ENCODE assay signal across 8 cellular contexts in the genomic region with DNA sequence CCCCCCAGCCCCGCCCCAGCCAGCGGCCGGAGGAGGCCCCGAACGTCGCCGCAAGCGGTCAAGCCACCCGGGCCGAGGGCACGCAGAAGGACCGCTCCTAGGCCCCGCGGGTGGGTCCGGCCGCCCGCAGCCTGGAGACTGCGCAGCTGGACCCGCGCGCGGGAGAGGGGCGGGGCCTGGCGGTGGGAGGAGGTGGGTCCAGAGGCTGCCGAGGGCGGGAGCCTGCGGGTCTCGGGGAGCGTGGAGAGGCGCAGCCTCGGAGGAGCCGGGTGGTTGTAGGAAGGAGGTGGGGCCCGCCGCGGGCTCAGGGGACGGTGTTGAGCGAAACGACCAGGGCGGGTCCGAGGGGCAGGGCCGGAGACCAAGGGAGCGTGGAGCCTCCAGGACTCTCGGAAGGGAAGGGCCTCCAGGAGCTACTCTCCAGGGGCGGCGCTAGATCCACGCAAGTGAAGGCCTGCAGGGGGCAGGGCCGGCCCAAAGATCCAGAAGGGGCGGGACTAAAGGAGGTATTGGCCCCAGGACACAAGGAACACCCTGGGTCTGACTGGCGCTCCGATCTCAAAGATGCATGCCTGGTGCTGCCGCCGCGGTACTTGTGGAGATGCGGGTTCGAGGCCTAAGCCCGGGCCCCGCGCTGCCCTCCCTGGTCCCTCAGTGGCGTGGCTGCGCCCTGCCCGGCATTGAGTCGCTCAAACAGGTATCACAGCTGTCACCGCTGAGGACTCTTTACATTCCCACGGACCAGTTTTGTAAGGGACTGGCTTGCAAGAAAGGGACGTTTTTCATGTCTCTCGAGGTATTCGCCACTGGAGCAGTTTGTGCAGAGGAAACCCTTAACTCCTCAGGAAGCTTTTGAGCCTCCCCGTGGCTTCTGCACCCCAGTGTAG. TPM values are rescaled to one million over a fixed set of nuclear protein-coding genes. Genes with fewer than 3 reads are reported as not detected.
DNase-seq lines count a peak whose midpoint lies in the region; ATAC-seq and TF ChIP-seq lines count a peak whose summit lies in the region.

No MANE protein-coding gene starts in this region.

- peaks cover 19% of the 10 kb centered on the region for H3F3A ChIP-seq in neural progenitor cell (ENCODE audit: low read depth)

- H3K79me2 ChIP-seq in neural progenitor cell (ENCODE audit: low read depth) = peaks cover 20% of the 10 kb centered on the region

- H3K9me3 ChIP-seq in neural progenitor cell (ENCODE audit: low read depth) = no peaks in the 10 kb centered on the region
- no peaks in the 10 kb centered on the region for H3K9me3 ChIP-seq in subcutaneous abdominal adipose tissue (ENCODE audit: control insufficient read depth in 5 of 5, low read length in 5 of 5)

- TF ChIP-seq CTCF in foreskin keratinocyte (conservative IDR thresholded peaks at IDR 0.05) (peak; percentile 71), neural progenitor cell (IDR thresholded peaks at IDR 0.05) (peak; percentile 48)

- H3K4me3 ChIP-seq in neural progenitor cell = peak overlapping the region; percentile 67
- H3K4me3 ChIP-seq in subcutaneous abdominal adipose tissue (ENCODE audit: low read depth in 1 of 5, low read length in 5 of 5) = peak overlapping the region in 4 of 5 donors; percentile 51 to 61 (median 57)

- H3K27ac Mint-ChIP-seq in neural progenitor cell = no peak overlapping the region

- H3K27me3 ChIP-seq in foreskin keratinocyte (no peaks in the 10 kb centered on the region), neural progenitor cell (no peaks in the 10 kb centered on the region), subcutaneous abdominal adipose tissue (ENCODE audit: control insufficient read depth in 5 of 5, insufficient read depth in 4 of 5, low read length in 5 of 5) (peaks cover 0 to 6% (median 3%) of the 10 kb centered on the region in 5 donors)

- H2AFZ ChIP-seq in neural progenitor cell (replicated peaks) = peak overlapping the region; percentile 70

- H3K9ac ChIP-seq in neural progenitor cell (no peak overlapping the region), subcutaneous abdominal adipose tissue (ENCODE audit: low read length in 5 of 5) (peak overlapping the region in 2 of 5 donors; percentile 14 to 20)

- peak; percentile 80 for DNase-seq in DMS53 treated with DMSO at 0.1 percent for 48 hours (lab: John Stamatoyannopoulos, UW; ENCODE audit: unreplicated experiment)
- peak; percentile 74 to 83 for DNase-seq in Kasumi-1 (lab: John Stamatoyannopoulos, UW)
- DNase-seq in RKO (ENCODE audit: low spot score) = peak; percentile 87
- peak; percentile 65 for DNase-seq in activated T-helper 9 cell treated with anti-CD3 and anti-CD28 coated beads, Interleukin-2, amount 50 U/mL, for 16 hours (ENCODE audit: low read depth)
- peak; percentile 64 to 84 for DNase-seq in foreskin keratinocyte
- peak; percentile 90 for DNase-seq in neural progenitor cell (ENCODE audit: low spot score)

- H3K36me3 Mint-ChIP-seq in neural progenitor cell = peaks cover 3% of the 10 kb centered on the region

- H3K4me1 Mint-ChIP-seq in neural progenitor cell = peaks cover 10% of the 10 kb centered on the region

- peak; percentile 79 for ATAC-seq in GM21723 (IDR thresholded peaks at IDR 0.05; ENCODE audit: unreplicated experiment)
- ATAC-seq in foreskin keratinocyte = peak; percentile 95

- H3K4me1 ChIP-seq in foreskin keratinocyte (no peaks in the 10 kb centered on the region), neural progenitor cell (no peaks in the 10 kb centered on the region), subcutaneous abdominal adipose tissue (ENCODE audit: control insufficient read depth in 5 of 5, insufficient read depth in 5 of 5, low read length in 5 of 5) (peaks cover 2 to 18% (median 14%) of the 10 kb centered on the region in 5 donors)

- H3K4me3 Mint-ChIP-seq in neural progenitor cell = peak overlapping the region; percentile 79

- H3K36me3 ChIP-seq in neural progenitor cell (no peaks in the 10 kb centered on the region), subcutaneous abdominal adipose tissue (ENCODE audit: control insufficient read depth in 5 of 5, insufficient read depth in 5 of 5, low read length in 5 of 5) (peaks cover 0 to 17% (median 3%) of the 10 kb centered on the region in 5 donors)

- peaks cover 4% of the 10 kb centered on the region for H3K27me3 Mint-ChIP-seq in neural progenitor cell (ENCODE audit: insufficient read depth, low read depth)

- H4K20me1 ChIP-seq in neural progenitor cell (ENCODE audit: low read depth) = peaks cover 19% of the 10 kb centered on the region

- peaks cover 14% of the 10 kb centered on the region for H3K9me3 Mint-ChIP-seq in neural progenitor cell

- peak overlapping the region; percentile 78 for H3K4me2 ChIP-seq in neural progenitor cell

- H3K27ac ChIP-seq in foreskin keratinocyte = no peak overlapping the region
- H3K27ac ChIP-seq in neural progenitor cell = no peak overlapping the region
- H3K27ac ChIP-seq in subcutaneous abdominal adipose tissue (ENCODE audit: low read depth, low read length) = no peak overlapping the region

RNA-seq across cellular contexts. Expression of gene TIMM17B, which starts 5.9 kb away (rescaled TPM):
- total RNA-seq in foreskin keratinocyte (66.1 and 70.1 TPM in 2 replicates), neural progenitor cell (ENCODE audit: low replicate concordance) (48.7 and 105 TPM in 2 replicates)
- 92.4 and 102 TPM in 2 replicates for polyA plus RNA-seq in foreskin keratinocyte

RNA-seq across cellular contexts. Expression of gene PQBP1, which starts 6.1 kb away (rescaled TPM):
- total RNA-seq in foreskin keratinocyte (53.0 and 75.5 TPM in 2 replicates), neural progenitor cell (ENCODE audit: low replicate concordance) (26.9 and 49.7 TPM in 2 replicates)
- polyA plus RNA-seq in foreskin keratinocyte = 144 and 147 TPM in 2 replicates

RNA-seq across cellular contexts. Expression of gene SLC35A2, which starts 19.8 kb away (rescaled TPM):
- 28.5 and 35.4 TPM in 2 replicates for total RNA-seq in foreskin keratinocyte
- 34.7 and 35.7 TPM in 2 replicates for polyA plus RNA-seq in foreskin keratinocyte
- total RNA-seq in neural progenitor cell (ENCODE audit: low replicate concordance) = 8.6 and 11.7 TPM in 2 replicates

RNA-seq across cellular contexts. Expression of gene PIM2, which starts 27.2 kb away (rescaled TPM):
- total RNA-seq in foreskin keratinocyte (9.5 and 10.3 TPM in 2 replicates), neural progenitor cell (ENCODE audit: low replicate concordance) (14.7 and 16.6 TPM in 2 replicates)
- polyA plus RNA-seq in foreskin keratinocyte = 7.7 and 8.4 TPM in 2 replicates

RNA-seq across cellular contexts. Expression of gene PCSK1N, which starts 56.2 kb away (rescaled TPM):
- total RNA-seq in foreskin keratinocyte = 0.53 and 1.7 TPM in 2 replicates
- polyA plus RNA-seq in foreskin keratinocyte = 0.86 and 3.7 TPM in 2 replicates
- 2.4 TPM in 1 of 2 replicates, not detected in the other for total RNA-seq in neural progenitor cell (ENCODE audit: low replicate concordance)
